Comparison of ENCODE assay signal across 28 cellular contexts in the genomic region with DNA sequence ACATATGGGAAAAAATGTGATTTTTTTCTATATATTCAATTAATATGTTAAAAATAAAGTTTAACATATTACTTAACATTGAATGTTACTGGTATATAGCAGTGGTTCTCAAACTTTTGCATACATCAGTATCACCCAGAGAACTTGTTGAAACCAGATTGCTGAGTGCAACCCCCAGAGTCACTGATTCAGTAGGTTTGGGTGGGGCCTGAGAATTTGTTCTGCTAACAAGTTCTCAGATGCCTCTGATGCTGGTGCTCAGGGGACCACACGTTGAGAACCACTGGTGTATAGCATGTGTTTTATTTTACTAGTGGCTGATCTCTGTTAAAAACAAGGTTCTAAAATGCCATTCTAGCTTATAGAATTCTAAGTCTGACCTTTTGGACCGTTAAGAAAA.
"Had no signal": no experiment of that assay in that cellular context is flagged by ENCODE, and none has a peak within 500 bp of the region (broad histone marks: within the 10 kb centered on the region; RNA-seq: fewer than 3 reads in every experiment).

No MANE protein-coding gene starts in this region.

- ATAC-seq: stimulated activated effector memory CD8-positive, alpha-beta T cell treated with anti-CD3 and anti-CD28 coated beads, Interleukin-12 subunit alpha, Interleukin-12 subunit beta, amount 100 ng/mL, for 72 hours; stimulated activated memory B cell treated with anti-CD40 and anti-IgM and Interleukin-4, amounts not matched to agents 10 μg/mL and 1 μg/mL and 100 μg/mL, for 72 hours; stimulated activated naive B cell treated with anti-CD40 and anti-IgM and Interleukin-4, amounts not matched to agents 10 μg/mL and 1 μg/mL and 100 μg/mL, for 72 hours; stimulated activated naive CD8-positive, alpha-beta T cell treated with anti-CD3 and anti-CD28 coated beads, Interleukin-15, amount 100 ng/mL, for 72 hours; stimulated activated naive CD8-positive, alpha-beta T cell treated with anti-CD3 and anti-CD28 coated beads, Interleukin-15, Interleukin-2, amounts not matched to agents 100 U/mL and 50 U/mL, for 24 hours; upper lobe of right lung had no signal

- H3K4me3 Mint-ChIP-seq: stimulated activated effector memory CD8-positive, alpha-beta T cell treated with anti-CD3 and anti-CD28 coated beads, Interleukin-12 subunit alpha, Interleukin-12 subunit beta, amount 100 ng/mL, for 72 hours; stimulated activated memory B cell treated with anti-CD40 and anti-IgM and Interleukin-4, amounts not matched to agents 10 μg/mL and 1 μg/mL and 100 μg/mL, for 72 hours; stimulated activated naive B cell treated with anti-CD40 and anti-IgM and Interleukin-4, amounts not matched to agents 10 μg/mL and 1 μg/mL and 100 μg/mL, for 72 hours; stimulated activated naive CD8-positive, alpha-beta T cell treated with anti-CD3 and anti-CD28 coated beads, Interleukin-15, amount 100 ng/mL, for 72 hours; stimulated activated naive CD8-positive, alpha-beta T cell treated with anti-CD3 and anti-CD28 coated beads, Interleukin-15, Interleukin-2, amounts not matched to agents 100 ng/mL and 50 ng/mL, for 24 hours; type B pancreatic cell had no signal

- H3K36me3 ChIP-seq: stomach, suprapubic skin, thoracic aorta, thyroid gland, tibial artery, tibial nerve, transverse colon, upper lobe of left lung, upper lobe of right lung, uterus, vagina had no signal

- H3K27me3 ChIP-seq: suprapubic skin, testis, thyroid gland, tibial artery, tibial nerve, transverse colon, upper lobe of left lung, upper lobe of right lung, uterus, vagina had no signal

- H3K4me1 Mint-ChIP-seq: stimulated activated effector memory CD8-positive, alpha-beta T cell treated with anti-CD3 and anti-CD28 coated beads, Interleukin-12 subunit alpha, Interleukin-12 subunit beta, amount 100 ng/mL, for 72 hours; stimulated activated memory B cell treated with anti-CD40 and anti-IgM and Interleukin-4, amounts not matched to agents 10 μg/mL and 1 μg/mL and 100 μg/mL, for 72 hours had no signal

- H3K27ac ChIP-seq: stomach, suprapubic skin, testis, thoracic aorta, thyroid gland, tibial artery, tibial nerve, transverse colon, upper lobe of left lung, upper lobe of right lung, uterus, vagina had no signal

- DNase-seq: stimulated activated CD4-positive, alpha-beta T cell treated with anti-CD3 and anti-CD28 coated beads, Interleukin-2, amount 100 ng/mL, for 48 hours; stimulated activated CD4-positive, alpha-beta T cell treated with anti-CD3 and anti-CD28 coated beads, Interleukin-4, amount 100 ng/mL, for 1 hour; stimulated activated CD4-positive, alpha-beta T cell treated with anti-CD3 and anti-CD28 coated beads, Interleukin-4, amount 100 ng/mL, for 24 hours; stimulated activated CD4-positive, alpha-beta T cell treated with anti-CD3 and anti-CD28 coated beads, Interleukin-4, amount 100 ng/mL, for 4 hours; stimulated activated CD8-positive, alpha-beta memory T cell treated with anti-CD3 and anti-CD28 coated beads, Interleukin-4, amount 100 ng/mL, for 48 hours; stimulated activated naive B cell treated with anti-CD40 and anti-IgM and Interleukin-4, amounts not matched to agents 10 μg/mL and 1 μg/mL and 100 μg/mL, for 72 hours; stimulated activated naive CD4-positive, alpha-beta T cell; stimulated activated naive CD4-positive, alpha-beta T cell treated with Interleukin-2 at 50 U/mL for 16 hours; stimulated activated naive CD8-positive, alpha-beta T cell treated with anti-CD3 and anti-CD28 coated beads, Interleukin-15, amount 100 ng/mL, for 72 hours; stimulated activated naive CD8-positive, alpha-beta T cell treated with anti-CD3 and anti-CD28 coated beads, Interleukin-15, Interleukin-2, amounts not matched to agents 100 U/mL and 50 U/mL, for 24 hours; stomach; substantia nigra; testis; thyroid gland; tibial artery; transverse colon; trophoblast cell; upper lobe of left lung; upper lobe of right lung; uterus had no signal

- H3K27ac Mint-ChIP-seq: stimulated activated effector memory CD8-positive, alpha-beta T cell treated with anti-CD3 and anti-CD28 coated beads, Interleukin-12 subunit alpha, Interleukin-12 subunit beta, amount 100 ng/mL, for 72 hours; stimulated activated memory B cell treated with anti-CD40 and anti-IgM and Interleukin-4, amounts not matched to agents 10 μg/mL and 1 μg/mL and 100 μg/mL, for 72 hours; stimulated activated naive B cell treated with anti-CD40 and anti-IgM and Interleukin-4, amounts not matched to agents 10 μg/mL and 1 μg/mL and 100 μg/mL, for 72 hours; stimulated activated naive CD8-positive, alpha-beta T cell treated with anti-CD3 and anti-CD28 coated beads, Interleukin-15, amount 100 ng/mL, for 72 hours; stimulated activated naive CD8-positive, alpha-beta T cell treated with anti-CD3 and anti-CD28 coated beads, Interleukin-15, Interleukin-2, amounts not matched to agents 100 ng/mL and 50 ng/mL, for 24 hours; type B pancreatic cell had no signal

- H3K36me3 Mint-ChIP-seq: stimulated activated effector memory CD8-positive, alpha-beta T cell treated with anti-CD3 and anti-CD28 coated beads, Interleukin-12 subunit alpha, Interleukin-12 subunit beta, amount 100 ng/mL, for 72 hours; stimulated activated memory B cell treated with anti-CD40 and anti-IgM and Interleukin-4, amounts not matched to agents 10 μg/mL and 1 μg/mL and 100 μg/mL, for 72 hours; stimulated activated naive B cell treated with anti-CD40 and anti-IgM and Interleukin-4, amounts not matched to agents 10 μg/mL and 1 μg/mL and 100 μg/mL, for 72 hours; type B pancreatic cell had no signal

- H3K9me3 Mint-ChIP-seq: stimulated activated effector memory CD8-positive, alpha-beta T cell treated with anti-CD3 and anti-CD28 coated beads, Interleukin-12 subunit alpha, Interleukin-12 subunit beta, amount 100 ng/mL, for 72 hours; stimulated activated memory B cell treated with anti-CD40 and anti-IgM and Interleukin-4, amounts not matched to agents 10 μg/mL and 1 μg/mL and 100 μg/mL, for 72 hours had no signal

- H3K4me1 ChIP-seq: stomach, suprapubic skin, testis, thyroid gland, tibial artery, tibial nerve, transverse colon, upper lobe of left lung, upper lobe of right lung, uterus, vagina had no signal

- H3K4me3 ChIP-seq: stomach, suprapubic skin, testis, thoracic aorta, thyroid gland, tibial artery, tibial nerve, transverse colon, upper lobe of left lung, upper lobe of right lung, uterus, vagina had no signal

- H3K27me3 Mint-ChIP-seq: stimulated activated naive CD8-positive, alpha-beta T cell treated with anti-CD3 and anti-CD28 coated beads, Interleukin-15, amount 100 ng/mL, for 72 hours; stimulated activated naive CD8-positive, alpha-beta T cell treated with anti-CD3 and anti-CD28 coated beads, Interleukin-15, Interleukin-2, amounts not matched to agents 100 ng/mL and 50 ng/mL, for 24 hours had no signal
